1 cellular context compared by ENCODE assay signal in genomic region chr12:67430708-67431335, GRCh38.
TF ChIP-seq lines count a peak whose summit lies in the region.

No MANE protein-coding gene starts in this region.

TF ChIP-seq in HepG2, 621 proteins besides CTCF, POLR2A, EP300 and RAD21 (continued from another document):
- TF ChIP-seq, protein P1, sequence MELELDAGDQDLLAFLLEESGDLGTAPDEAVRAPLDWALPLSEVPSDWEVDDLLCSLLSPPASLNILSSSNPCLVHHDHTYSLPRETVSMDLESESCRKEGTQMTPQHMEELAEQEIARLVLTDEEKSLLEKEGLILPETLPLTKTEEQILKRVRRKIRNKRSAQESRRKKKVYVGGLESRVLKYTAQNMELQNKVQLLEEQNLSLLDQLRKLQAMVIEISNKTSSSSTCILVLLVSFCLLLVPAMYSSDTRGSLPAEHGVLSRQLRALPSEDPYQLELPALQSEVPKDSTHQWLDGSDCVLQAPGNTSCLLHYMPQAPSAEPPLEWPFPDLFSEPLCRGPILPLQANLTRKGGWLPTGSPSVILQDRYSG (CRISPR knock-in tag; IDR thresholded peaks at IDR 0.05): no peak
- TF ChIP-seq TCF7L2 (IDR thresholded peaks at IDR 0.05; ENCODE audit: low read depth, low read length): no peak
- TF ChIP-seq AGO1 (IDR thresholded peaks at IDR 0.05; ENCODE audit: low read depth, low read length, poor library complexity, severe bottlenecking): no peak
- TF ChIP-seq AGO2 (optimal IDR thresholded peaks at IDR 0.05; ENCODE audit: low read depth, low read length): no peak
- no peak for TF ChIP-seq ZNF17 (CRISPR knock-in tag; IDR thresholded peaks at IDR 0.05)
